In the genomic region with DNA sequence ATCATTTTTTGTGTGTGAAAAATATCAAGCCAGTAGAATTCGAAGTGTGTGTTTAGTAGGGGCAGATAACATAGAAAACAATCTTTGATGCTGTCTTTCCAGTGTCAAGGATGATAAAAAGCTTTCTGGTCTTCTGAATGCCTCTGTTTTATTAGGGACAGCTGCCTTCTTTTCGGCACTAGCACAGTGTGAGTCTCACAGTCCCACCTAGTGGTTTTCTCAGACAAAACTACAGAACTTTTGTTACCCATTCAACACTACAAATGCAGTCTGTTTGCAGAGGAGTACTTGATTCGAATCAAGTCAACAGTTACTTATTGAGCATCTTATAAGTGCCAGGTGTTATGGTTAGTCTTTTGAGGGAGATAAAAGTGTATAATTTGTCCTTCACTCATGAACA, we compare ENCODE assay signal across 11 cellular contexts. TPM values are rescaled to one million over a fixed set of nuclear protein-coding genes. Genes with fewer than 3 reads are reported as not detected.
DNase-seq lines count a peak whose midpoint lies in the region; ATAC-seq and TF ChIP-seq lines count a peak whose summit lies in the region.
"Had no signal": no experiment of that assay in that cellular context is flagged by ENCODE, and none has a peak within 500 bp of the region (broad histone marks: within the 10 kb centered on the region; RNA-seq: fewer than 3 reads in every experiment).

No MANE protein-coding gene starts in this region.

- H3K4me3 Mint-ChIP-seq in mesothelial cell of epicardium = no peak overlapping the region
- H3K4me3 Mint-ChIP-seq: naive B cell had no signal

- ATAC-seq in HG02885 (IDR thresholded peaks at IDR 0.05; ENCODE audit: poor library complexity, unreplicated experiment) (peak; percentile 50), aorta (ENCODE audit: low FRiP score) (no peak), GM18519 (IDR thresholded peaks at IDR 0.05; ENCODE audit: low FRiP score, unreplicated experiment) (no peak)

- in situ Hi-C loops in astrocyte of the cerebellum (cut with HindIII; ENCODE audit: low sequenced_read_pairs) = no loop called here

- H3K4me3 ChIP-seq in astrocyte of the cerebellum (ENCODE audit: low read depth, low read length) (no peak overlapping the region), aorta (ENCODE audit: low read length in 2 of 2) (no peak overlapping the region)

- intact Hi-C loops in aorta (cut with DNase I) = loop anchor here in 1 of 2 donors (2.0 kb wide), 1 partner anchor 136 kb away; no protein-coding TSS in a partner anchor

- no peak overlapping the region for H3K27ac Mint-ChIP-seq in mesothelial cell of epicardium

- peak; percentile 15 for DNase-seq in ELR (ENCODE audit: low read depth)
- no peak for DNase-seq in astrocyte of the cerebellum (ENCODE audit: low read depth)
- peak; percentile 16 for DNase-seq in left kidney (ENCODE audit: low read depth, low spot score)
- DNase-seq in mesothelial cell of epicardium (ENCODE audit: low spot score in 2 of 2, unreplicated experiment in 2 of 2) = no peak
- DNase-seq in aorta = no peak
- DNase-seq in NCI-H69 (lab: John Stamatoyannopoulos, UW) = no peak
- DNase-seq: naive B cell, NCI-H1048, SHP77 had no signal

- peak; percentile 22 for TF ChIP-seq CTCF in astrocyte of the cerebellum (IDR thresholded peaks at IDR 0.05; ENCODE audit: low read depth, low read length, missing control alignments)
- no peak for TF ChIP-seq CTCF in mesothelial cell of epicardium (IDR thresholded peaks at IDR 0.05; ENCODE audit: unreplicated experiment)

- no peaks in the 10 kb centered on the region for H3K27me3 ChIP-seq in aorta (ENCODE audit: control insufficient read depth in 1 of 2, insufficient read depth in 2 of 2, low read length in 1 of 2)

- no peaks in the 10 kb centered on the region for H3K4me1 ChIP-seq in aorta (ENCODE audit: control insufficient read depth in 1 of 2, insufficient read depth in 2 of 2, low read length in 2 of 2)

- no peak overlapping the region for H3K27ac ChIP-seq in aorta (ENCODE audit: low read depth in 1 of 2, low read length in 2 of 2)

- H3K27me3 Mint-ChIP-seq in mesothelial cell of epicardium (ENCODE audit: low read depth) = no peaks in the 10 kb centered on the region

- no peaks in the 10 kb centered on the region for H3K4me1 Mint-ChIP-seq in mesothelial cell of epicardium
- H3K4me1 Mint-ChIP-seq: naive B cell had no signal

- peaks cover 2% of the 10 kb centered on the region for H3K9me3 ChIP-seq in aorta (ENCODE audit: control insufficient read depth, low read length)

- no peaks in the 10 kb centered on the region for H3K36me3 ChIP-seq in aorta (ENCODE audit: control insufficient read depth in 1 of 2, insufficient read depth in 2 of 2, low read length in 1 of 2)

- peaks cover 25% of the 10 kb centered on the region for H3K9me3 Mint-ChIP-seq in mesothelial cell of epicardium

- H3K36me3 Mint-ChIP-seq in mesothelial cell of epicardium = peaks cover 3% of the 10 kb centered on the region

- WGBS in aorta, 2 donors = 36% methylated on average over 3 of the region's 3 CpGs

RNA-seq across cellular contexts. Expression of a gene that starts 30.6 kb away (rescaled TPM):
- total RNA-seq in mesothelial cell of epicardium = 6.5 to 7.6 TPM (median 7.1 TPM) in 3 replicates
- total RNA-seq in aorta = 1 to 10 TPM; 1.3 to 7.8 TPM
- 1 to 10 TPM in 1 of 2 donors, under 1 TPM in 1; 0.25 to 3.7 TPM for polyA plus RNA-seq in aorta

Comparison
In these comparisons a context has a peak if more than half of its experiments do, and no peak if none do; other contexts are left out.
1. DNase-seq: peak in ELR (single experiment) and left kidney (single experiment); none in astrocyte of the cerebellum (single experiment), mesothelial cell of epicardium (0 of 2), aorta (0 of 2) and NCI-H69 (single experiment).